ENCODE assay signal across 1 cellular context in the genomic region with DNA sequence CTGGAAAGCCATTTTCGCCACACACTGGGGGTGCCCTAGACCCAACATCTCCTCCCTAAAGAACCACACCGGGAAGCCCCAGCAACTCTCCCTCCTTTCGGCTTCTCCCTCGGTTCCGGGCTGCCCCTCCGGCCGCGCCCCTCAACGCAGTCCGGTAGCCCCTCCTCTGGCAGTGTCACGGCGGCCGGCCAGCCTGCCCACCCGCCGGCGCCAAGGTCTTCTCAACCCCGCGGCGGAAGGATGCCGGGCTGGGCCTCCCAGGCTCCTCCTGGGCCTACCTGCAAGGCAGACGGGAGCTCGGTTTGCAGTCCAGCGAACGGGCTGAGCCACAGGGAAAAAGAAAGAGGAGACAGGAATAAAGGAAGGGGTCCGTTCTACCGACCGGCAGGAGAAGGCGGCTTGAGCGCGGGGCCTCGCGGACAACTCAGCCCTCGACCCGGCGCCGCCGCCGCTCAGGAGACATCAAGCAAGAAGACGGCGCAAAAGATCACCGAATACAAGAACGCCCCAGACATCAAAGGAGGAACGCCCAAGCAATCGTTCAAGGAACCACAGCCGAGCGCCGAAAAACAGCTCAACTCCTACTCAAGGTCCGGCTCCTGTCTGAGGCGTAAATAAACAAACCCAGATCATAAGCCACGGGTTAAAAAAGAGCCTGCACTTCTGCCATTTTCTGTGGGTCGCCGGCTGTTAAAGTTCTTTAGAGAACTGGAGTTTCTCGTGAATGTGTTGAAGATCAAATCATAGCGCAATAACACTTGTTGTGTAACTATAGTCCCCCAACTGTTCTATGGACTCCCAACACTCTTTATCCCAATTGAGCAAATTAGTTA.
TF ChIP-seq lines count a peak whose summit lies in the region.

A gene with protein sequence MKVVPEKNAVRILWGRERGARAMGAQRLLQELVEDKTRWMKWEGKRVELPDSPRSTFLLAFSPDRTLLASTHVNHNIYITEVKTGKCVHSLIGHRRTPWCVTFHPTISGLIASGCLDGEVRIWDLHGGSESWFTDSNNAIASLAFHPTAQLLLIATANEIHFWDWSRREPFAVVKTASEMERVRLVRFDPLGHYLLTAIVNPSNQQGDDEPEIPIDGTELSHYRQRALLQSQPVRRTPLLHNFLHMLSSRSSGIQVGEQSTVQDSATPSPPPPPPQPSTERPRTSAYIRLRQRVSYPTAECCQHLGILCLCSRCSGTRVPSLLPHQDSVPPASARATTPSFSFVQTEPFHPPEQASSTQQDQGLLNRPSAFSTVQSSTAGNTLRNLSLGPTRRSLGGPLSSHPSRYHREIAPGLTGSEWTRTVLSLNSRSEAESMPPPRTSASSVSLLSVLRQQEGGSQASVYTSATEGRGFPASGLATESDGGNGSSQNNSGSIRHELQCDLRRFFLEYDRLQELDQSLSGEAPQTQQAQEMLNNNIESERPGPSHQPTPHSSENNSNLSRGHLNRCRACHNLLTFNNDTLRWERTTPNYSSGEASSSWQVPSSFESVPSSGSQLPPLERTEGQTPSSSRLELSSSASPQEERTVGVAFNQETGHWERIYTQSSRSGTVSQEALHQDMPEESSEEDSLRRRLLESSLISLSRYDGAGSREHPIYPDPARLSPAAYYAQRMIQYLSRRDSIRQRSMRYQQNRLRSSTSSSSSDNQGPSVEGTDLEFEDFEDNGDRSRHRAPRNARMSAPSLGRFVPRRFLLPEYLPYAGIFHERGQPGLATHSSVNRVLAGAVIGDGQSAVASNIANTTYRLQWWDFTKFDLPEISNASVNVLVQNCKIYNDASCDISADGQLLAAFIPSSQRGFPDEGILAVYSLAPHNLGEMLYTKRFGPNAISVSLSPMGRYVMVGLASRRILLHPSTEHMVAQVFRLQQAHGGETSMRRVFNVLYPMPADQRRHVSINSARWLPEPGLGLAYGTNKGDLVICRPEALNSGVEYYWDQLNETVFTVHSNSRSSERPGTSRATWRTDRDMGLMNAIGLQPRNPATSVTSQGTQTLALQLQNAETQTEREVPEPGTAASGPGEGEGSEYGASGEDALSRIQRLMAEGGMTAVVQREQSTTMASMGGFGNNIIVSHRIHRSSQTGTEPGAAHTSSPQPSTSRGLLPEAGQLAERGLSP (N-terminal part only) (minus strand): TSS at position 474 of the 833 bp plus-strand sequence. CDS start 45,643 bp downstream, outside the sequence.

TF ChIP-seq in GM12878, 131 proteins besides CTCF, POLR2A, EP300 and RAD21 (continued from another document and continues in another):
- peak; percentile 79; the same call in 1 of the 2 replicates for TF ChIP-seq NBN (IDR thresholded peaks at IDR 0.05)
- no peak for TF ChIP-seq IKZF2 (IDR thresholded peaks at IDR 0.05)
- TF ChIP-seq, protein P1, sequence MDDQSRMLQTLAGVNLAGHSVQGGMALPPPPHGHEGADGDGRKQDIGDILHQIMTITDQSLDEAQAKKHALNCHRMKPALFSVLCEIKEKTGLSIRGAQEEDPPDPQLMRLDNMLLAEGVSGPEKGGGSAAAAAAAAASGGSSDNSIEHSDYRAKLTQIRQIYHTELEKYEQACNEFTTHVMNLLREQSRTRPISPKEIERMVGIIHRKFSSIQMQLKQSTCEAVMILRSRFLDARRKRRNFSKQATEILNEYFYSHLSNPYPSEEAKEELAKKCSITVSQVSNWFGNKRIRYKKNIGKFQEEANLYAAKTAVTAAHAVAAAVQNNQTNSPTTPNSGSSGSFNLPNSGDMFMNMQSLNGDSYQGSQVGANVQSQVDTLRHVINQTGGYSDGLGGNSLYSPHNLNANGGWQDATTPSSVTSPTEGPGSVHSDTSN (IDR thresholded peaks at IDR 0.05; ENCODE audit: insufficient replicate concordance, low read depth, low read length): no peak
- 0 out of 2 replicates have a peak, but pooled peaks have one; percentile 51 for TF ChIP-seq BACH1 (IDR thresholded peaks at IDR 0.05; ENCODE audit: borderline replicate concordance)
- no peak for TF ChIP-seq SMC3 (IDR thresholded peaks at IDR 0.05; ENCODE audit: borderline replicate concordance, low read length)
- TF ChIP-seq, protein P2, sequence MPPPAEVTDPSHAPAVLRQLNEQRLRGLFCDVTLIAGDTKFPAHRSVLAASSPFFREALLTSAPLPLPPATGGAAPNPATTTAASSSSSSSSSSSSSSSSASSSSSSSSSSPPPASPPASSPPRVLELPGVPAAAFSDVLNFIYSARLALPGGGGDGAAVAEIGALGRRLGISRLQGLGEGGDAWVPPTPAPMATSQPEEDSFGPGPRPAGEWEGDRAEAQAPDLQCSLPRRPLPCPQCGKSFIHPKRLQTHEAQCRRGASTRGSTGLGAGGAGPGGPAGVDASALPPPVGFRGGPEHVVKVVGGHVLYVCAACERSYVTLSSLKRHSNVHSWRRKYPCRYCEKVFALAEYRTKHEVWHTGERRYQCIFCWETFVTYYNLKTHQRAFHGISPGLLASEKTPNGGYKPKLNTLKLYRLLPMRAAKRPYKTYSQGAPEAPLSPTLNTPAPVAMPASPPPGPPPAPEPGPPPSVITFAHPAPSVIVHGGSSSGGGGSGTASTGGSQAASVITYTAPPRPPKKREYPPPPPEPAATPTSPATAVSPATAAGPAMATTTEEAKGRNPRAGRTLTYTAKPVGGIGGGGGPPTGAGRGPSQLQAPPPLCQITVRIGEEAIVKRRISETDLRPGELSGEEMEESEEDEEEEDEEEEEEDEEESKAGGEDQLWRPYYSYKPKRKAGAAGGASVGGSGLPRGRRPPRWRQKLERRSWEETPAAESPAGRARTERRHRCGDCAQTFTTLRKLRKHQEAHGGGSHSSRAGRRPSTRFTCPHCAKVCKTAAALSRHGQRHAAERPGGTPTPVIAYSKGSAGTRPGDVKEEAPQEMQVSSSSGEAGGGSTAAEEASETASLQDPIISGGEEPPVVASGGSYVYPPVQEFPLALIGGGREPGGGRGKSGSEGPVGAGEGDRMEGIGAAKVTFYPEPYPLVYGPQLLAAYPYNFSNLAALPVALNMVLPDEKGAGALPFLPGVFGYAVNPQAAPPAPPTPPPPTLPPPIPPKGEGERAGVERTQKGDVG (CRISPR knock-in tag; IDR thresholded peaks at IDR 0.05): no peak
- no peak for TF ChIP-seq BCL11A (IDR thresholded peaks at IDR 0.05; ENCODE audit: low read depth, low read length)
- peak; percentile 99 for TF ChIP-seq POLR2AphosphoS2 (IDR thresholded peaks at IDR 0.05; ENCODE audit: low read depth, low read length)
- peak; percentile 55 for TF ChIP-seq SP1 (IDR thresholded peaks at IDR 0.05; ENCODE audit: low read depth, low read length)
- TF ChIP-seq NFIC (IDR thresholded peaks at IDR 0.05; ENCODE audit: low read depth, low read length): 0 out of 2 replicates have a peak, but pooled peaks have one; percentile 25
- no peak for TF ChIP-seq HDAC2 (IDR thresholded peaks at IDR 0.05)
- TF ChIP-seq RFX5 (IDR thresholded peaks at IDR 0.05; ENCODE audit: low read depth, low read length): no peak; the same call in 1 of the 2 replicates
- peak; percentile 39; the same call in 1 of the 2 replicates for TF ChIP-seq NR2C1 (IDR thresholded peaks at IDR 0.05)
- no peak for TF ChIP-seq KAT2A (conservative IDR thresholded peaks at IDR 0.05; ENCODE audit: control insufficient read depth, low read depth, low read length)
- TF ChIP-seq MTA3 (IDR thresholded peaks at IDR 0.05; ENCODE audit: borderline replicate concordance, low read length): no peak
- no peak for TF ChIP-seq HDGF (IDR thresholded peaks at IDR 0.05)
- TF ChIP-seq EED (IDR thresholded peaks at IDR 0.05; ENCODE audit: low read depth): no peak
- peak; percentile 58; the same call in 1 of the 2 replicates for TF ChIP-seq NR2F1 (conservative IDR thresholded peaks at IDR 0.05)
- TF ChIP-seq, protein P3, sequence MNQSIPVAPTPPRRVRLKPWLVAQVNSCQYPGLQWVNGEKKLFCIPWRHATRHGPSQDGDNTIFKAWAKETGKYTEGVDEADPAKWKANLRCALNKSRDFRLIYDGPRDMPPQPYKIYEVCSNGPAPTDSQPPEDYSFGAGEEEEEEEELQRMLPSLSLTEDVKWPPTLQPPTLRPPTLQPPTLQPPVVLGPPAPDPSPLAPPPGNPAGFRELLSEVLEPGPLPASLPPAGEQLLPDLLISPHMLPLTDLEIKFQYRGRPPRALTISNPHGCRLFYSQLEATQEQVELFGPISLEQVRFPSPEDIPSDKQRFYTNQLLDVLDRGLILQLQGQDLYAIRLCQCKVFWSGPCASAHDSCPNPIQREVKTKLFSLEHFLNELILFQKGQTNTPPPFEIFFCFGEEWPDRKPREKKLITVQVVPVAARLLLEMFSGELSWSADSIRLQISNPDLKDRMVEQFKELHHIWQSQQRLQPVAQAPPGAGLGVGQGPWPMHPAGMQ (IDR thresholded peaks at IDR 0.05; ENCODE audit: borderline replicate concordance): no peak
- TF ChIP-seq, protein P4, sequence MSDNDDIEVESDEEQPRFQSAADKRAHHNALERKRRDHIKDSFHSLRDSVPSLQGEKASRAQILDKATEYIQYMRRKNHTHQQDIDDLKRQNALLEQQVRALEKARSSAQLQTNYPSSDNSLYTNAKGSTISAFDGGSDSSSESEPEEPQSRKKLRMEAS (IDR thresholded peaks at IDR 0.05; ENCODE audit: low read depth, low read length): peak; percentile 85
- peak; percentile 54 to 81; a peak in 3 of 4 replicates for TF ChIP-seq BHLHE40 (IDR thresholded peaks at IDR 0.05; ENCODE audit: borderline replicate concordance in 1 of 2, low read depth in 2 of 2, low read length in 1 of 2)
- TF ChIP-seq, protein P5, sequence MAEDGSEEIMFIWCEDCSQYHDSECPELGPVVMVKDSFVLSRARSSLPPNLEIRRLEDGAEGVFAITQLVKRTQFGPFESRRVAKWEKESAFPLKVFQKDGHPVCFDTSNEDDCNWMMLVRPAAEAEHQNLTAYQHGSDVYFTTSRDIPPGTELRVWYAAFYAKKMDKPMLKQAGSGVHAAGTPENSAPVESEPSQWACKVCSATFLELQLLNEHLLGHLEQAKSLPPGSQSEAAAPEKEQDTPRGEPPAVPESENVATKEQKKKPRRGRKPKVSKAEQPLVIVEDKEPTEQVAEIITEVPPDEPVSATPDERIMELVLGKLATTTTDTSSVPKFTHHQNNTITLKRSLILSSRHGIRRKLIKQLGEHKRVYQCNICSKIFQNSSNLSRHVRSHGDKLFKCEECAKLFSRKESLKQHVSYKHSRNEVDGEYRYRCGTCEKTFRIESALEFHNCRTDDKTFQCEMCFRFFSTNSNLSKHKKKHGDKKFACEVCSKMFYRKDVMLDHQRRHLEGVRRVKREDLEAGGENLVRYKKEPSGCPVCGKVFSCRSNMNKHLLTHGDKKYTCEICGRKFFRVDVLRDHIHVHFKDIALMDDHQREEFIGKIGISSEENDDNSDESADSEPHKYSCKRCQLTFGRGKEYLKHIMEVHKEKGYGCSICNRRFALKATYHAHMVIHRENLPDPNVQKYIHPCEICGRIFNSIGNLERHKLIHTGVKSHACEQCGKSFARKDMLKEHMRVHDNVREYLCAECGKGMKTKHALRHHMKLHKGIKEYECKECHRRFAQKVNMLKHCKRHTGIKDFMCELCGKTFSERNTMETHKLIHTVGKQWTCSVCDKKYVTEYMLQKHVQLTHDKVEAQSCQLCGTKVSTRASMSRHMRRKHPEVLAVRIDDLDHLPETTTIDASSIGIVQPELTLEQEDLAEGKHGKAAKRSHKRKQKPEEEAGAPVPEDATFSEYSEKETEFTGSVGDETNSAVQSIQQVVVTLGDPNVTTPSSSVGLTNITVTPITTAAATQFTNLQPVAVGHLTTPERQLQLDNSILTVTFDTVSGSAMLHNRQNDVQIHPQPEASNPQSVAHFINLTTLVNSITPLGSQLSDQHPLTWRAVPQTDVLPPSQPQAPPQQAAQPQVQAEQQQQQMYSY (CRISPR knock-in tag; IDR thresholded peaks at IDR 0.05): no peak
- no peak for TF ChIP-seq ZBED1 (IDR thresholded peaks at IDR 0.05; ENCODE audit: borderline replicate concordance)
- TF ChIP-seq HDAC6 (IDR thresholded peaks at IDR 0.05; ENCODE audit: unreplicated experiment): no peak
- peak; percentile 78; the same call in 1 of the 2 replicates for TF ChIP-seq TARDBP (IDR thresholded peaks at IDR 0.05; ENCODE audit: borderline replicate concordance)
- TF ChIP-seq RCOR1 (conservative IDR thresholded peaks at IDR 0.05; ENCODE audit: low read depth, low read length): no peak
- TF ChIP-seq ZNF274 (IDR thresholded peaks at IDR 0.05; ENCODE audit: insufficient read depth, insufficient read length): no peak
- TF ChIP-seq ZNF217 (IDR thresholded peaks at IDR 0.05): no peak
- no peak for TF ChIP-seq NFXL1 (IDR thresholded peaks at IDR 0.05; ENCODE audit: borderline replicate concordance)
- TF ChIP-seq IRF4 (IDR thresholded peaks at IDR 0.05; ENCODE audit: low read depth, low read length): 0 out of 2 replicates have a peak, but pooled peaks have one; percentile 56
- TF ChIP-seq PAX5 (IDR thresholded peaks at IDR 0.05; ENCODE audit: borderline replicate concordance, low read depth, low read length): no peak
- TF ChIP-seq CREB1 (IDR thresholded peaks at IDR 0.05; ENCODE audit: low read depth): peak; percentile 81
- TF ChIP-seq, protein P6, sequence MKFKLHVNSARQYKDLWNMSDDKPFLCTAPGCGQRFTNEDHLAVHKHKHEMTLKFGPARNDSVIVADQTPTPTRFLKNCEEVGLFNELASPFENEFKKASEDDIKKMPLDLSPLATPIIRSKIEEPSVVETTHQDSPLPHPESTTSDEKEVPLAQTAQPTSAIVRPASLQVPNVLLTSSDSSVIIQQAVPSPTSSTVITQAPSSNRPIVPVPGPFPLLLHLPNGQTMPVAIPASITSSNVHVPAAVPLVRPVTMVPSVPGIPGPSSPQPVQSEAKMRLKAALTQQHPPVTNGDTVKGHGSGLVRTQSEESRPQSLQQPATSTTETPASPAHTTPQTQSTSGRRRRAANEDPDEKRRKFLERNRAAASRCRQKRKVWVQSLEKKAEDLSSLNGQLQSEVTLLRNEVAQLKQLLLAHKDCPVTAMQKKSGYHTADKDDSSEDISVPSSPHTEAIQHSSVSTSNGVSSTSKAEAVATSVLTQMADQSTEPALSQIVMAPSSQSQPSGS (IDR thresholded peaks at IDR 0.05; ENCODE audit: low read length): 0 out of 2 replicates have a peak, but pooled peaks have one; percentile 32
- no peak for TF ChIP-seq SREBF1 (IDR thresholded peaks at IDR 0.05; ENCODE audit: low read length)
- TF ChIP-seq GATAD2B (conservative IDR thresholded peaks at IDR 0.05; ENCODE audit: low read depth): peak; percentile 77
- TF ChIP-seq, protein P7, sequence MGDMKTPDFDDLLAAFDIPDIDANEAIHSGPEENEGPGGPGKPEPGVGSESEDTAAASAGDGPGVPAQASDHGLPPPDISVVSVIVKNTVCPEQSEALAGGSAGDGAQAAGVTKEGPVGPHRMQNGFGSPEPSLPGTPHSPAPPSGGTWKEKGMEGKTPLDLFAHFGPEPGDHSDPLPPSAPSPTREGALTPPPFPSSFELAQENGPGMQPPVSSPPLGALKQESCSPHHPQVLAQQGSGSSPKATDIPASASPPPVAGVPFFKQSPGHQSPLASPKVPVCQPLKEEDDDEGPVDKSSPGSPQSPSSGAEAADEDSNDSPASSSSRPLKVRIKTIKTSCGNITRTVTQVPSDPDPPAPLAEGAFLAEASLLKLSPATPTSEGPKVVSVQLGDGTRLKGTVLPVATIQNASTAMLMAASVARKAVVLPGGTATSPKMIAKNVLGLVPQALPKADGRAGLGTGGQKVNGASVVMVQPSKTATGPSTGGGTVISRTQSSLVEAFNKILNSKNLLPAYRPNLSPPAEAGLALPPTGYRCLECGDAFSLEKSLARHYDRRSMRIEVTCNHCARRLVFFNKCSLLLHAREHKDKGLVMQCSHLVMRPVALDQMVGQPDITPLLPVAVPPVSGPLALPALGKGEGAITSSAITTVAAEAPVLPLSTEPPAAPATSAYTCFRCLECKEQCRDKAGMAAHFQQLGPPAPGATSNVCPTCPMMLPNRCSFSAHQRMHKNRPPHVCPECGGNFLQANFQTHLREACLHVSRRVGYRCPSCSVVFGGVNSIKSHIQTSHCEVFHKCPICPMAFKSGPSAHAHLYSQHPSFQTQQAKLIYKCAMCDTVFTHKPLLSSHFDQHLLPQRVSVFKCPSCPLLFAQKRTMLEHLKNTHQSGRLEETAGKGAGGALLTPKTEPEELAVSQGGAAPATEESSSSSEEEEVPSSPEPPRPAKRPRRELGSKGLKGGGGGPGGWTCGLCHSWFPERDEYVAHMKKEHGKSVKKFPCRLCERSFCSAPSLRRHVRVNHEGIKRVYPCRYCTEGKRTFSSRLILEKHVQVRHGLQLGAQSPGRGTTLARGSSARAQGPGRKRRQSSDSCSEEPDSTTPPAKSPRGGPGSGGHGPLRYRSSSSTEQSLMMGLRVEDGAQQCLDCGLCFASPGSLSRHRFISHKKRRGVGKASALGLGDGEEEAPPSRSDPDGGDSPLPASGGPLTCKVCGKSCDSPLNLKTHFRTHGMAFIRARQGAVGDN (IDR thresholded peaks at IDR 0.05): peak; percentile 72
